ENCODE assay signal across 15 cellular contexts in genomic region chr1:207871117-207871649, GRCh38. TPM values are rescaled to one million over a fixed set of nuclear protein-coding genes. Genes with fewer than 3 reads are reported as not detected.
DNase-seq lines count a peak whose midpoint lies in the region; ATAC-seq, FAIRE-seq and TF ChIP-seq lines count a peak whose summit lies in the region.
"Had no signal": no experiment of that assay in that cellular context is flagged by ENCODE, and none has a peak within 500 bp of the region (broad histone marks: within the 10 kb centered on the region; RNA-seq: fewer than 3 reads in every experiment).

No MANE protein-coding gene starts in this region.

- no peaks in the 10 kb centered on the region for H3K9me3 Mint-ChIP-seq in activated CD4-positive, alpha-beta T cell treated with anti-CD3 and anti-CD28 coated beads, Interleukin-2, amount 10 ng/mL, durations not matched to agents 24 days and 14 days
- no peaks in the 10 kb centered on the region for H3K9me3 Mint-ChIP-seq in central memory CD8-positive, alpha-beta T cell

- FAIRE-seq in GM19239 (lab: Jason Lieb, UNC), result no peak
- FAIRE-seq: urothelium cell line had no signal

- peak overlapping the region; percentile 83 for H3K27ac ChIP-seq in HL-60 (replicated peaks)
- no peak overlapping the region for H3K27ac ChIP-seq in parathyroid adenoma
- H3K27ac ChIP-seq: left lung, SJSA1 had no signal

- peaks cover 43% of the 10 kb centered on the region for H3K79me2 ChIP-seq in parathyroid adenoma

- ATAC-seq in central memory CD8-positive, alpha-beta T cell (replicated peaks; ENCODE audit: extremely low read depth, poor library complexity, severe bottlenecking), result no peak
- ATAC-seq in HG02938 (IDR thresholded peaks at IDR 0.05; ENCODE audit: unreplicated experiment), result no peak
- ATAC-seq: left lung had no signal

- H3K4me1 ChIP-seq in parathyroid adenoma, result peaks cover 18% of the 10 kb centered on the region

- peaks cover 69% of the 10 kb centered on the region for H3K4me1 Mint-ChIP-seq in activated CD4-positive, alpha-beta T cell treated with anti-CD3 and anti-CD28 coated beads, Interleukin-2, amount 10 ng/mL, durations not matched to agents 24 days and 14 days
- H3K4me1 Mint-ChIP-seq in central memory CD8-positive, alpha-beta T cell, result peaks cover 68% of the 10 kb centered on the region

- no peaks in the 10 kb centered on the region for H3K36me3 ChIP-seq in parathyroid adenoma (ENCODE audit: control insufficient read depth, insufficient read depth, low read length)
- H3K36me3 ChIP-seq: left lung had no signal

- no peaks in the 10 kb centered on the region for H3K27me3 Mint-ChIP-seq in activated CD4-positive, alpha-beta T cell treated with anti-CD3 and anti-CD28 coated beads, Interleukin-2, amount 10 ng/mL, durations not matched to agents 24 days and 14 days
- H3K27me3 Mint-ChIP-seq in central memory CD8-positive, alpha-beta T cell, result no peaks in the 10 kb centered on the region

- H3K4me3 Mint-ChIP-seq in activated CD4-positive, alpha-beta T cell treated with anti-CD3 and anti-CD28 coated beads, Interleukin-2, amount 10 ng/mL, durations not matched to agents 24 days and 14 days, result no peak overlapping the region
- H3K4me3 Mint-ChIP-seq in central memory CD8-positive, alpha-beta T cell, result peak overlapping the region; percentile 28

- intact Hi-C loops in activated CD4-positive, alpha-beta T cell treated with anti-CD3 and anti-CD28 coated beads, Interleukin-2, amount 10 ng/mL, durations not matched to agents 24 days and 14 days (cut with micrococcal nuclease), result no loop called here

- H2AFZ ChIP-seq in parathyroid adenoma, result peak overlapping the region; percentile 76

- no peak overlapping the region for H3K4me3 ChIP-seq in HL-60 (replicated peaks; ENCODE audit: insufficient read depth, low read length)
- no peak overlapping the region for H3K4me3 ChIP-seq in parathyroid adenoma (ENCODE audit: low read depth, low read length)
- H3K4me3 ChIP-seq: left lung, SJSA1 had no signal

- in situ Hi-C loops in ACHN (cut with HindIII; ENCODE audit: low pct_ligation_motif_present, low pct_unique_long_range_greater_than_20kb, low sequenced_read_pairs), result no loop called here

- H3K27ac Mint-ChIP-seq in activated CD4-positive, alpha-beta T cell treated with anti-CD3 and anti-CD28 coated beads, Interleukin-2, amount 10 ng/mL, durations not matched to agents 24 days and 14 days, result peak overlapping the region; percentile 15
- peak overlapping the region; percentile 80 for H3K27ac Mint-ChIP-seq in central memory CD8-positive, alpha-beta T cell (ENCODE audit: low read depth)

- H3K27me3 ChIP-seq in HL-60 (ENCODE audit: insufficient read depth, poor library complexity, severe bottlenecking) (no peaks in the 10 kb centered on the region), parathyroid adenoma (ENCODE audit: control insufficient read depth, insufficient read depth, low read length) (no peaks in the 10 kb centered on the region)
- H3K27me3 ChIP-seq: left lung, SJSA1 had no signal

- no peak overlapping the region for H3K4me2 ChIP-seq in parathyroid adenoma (ENCODE audit: low read length)

- DNase-seq in activated CD4-positive, alpha-beta T cell treated with anti-CD3 and anti-CD28 coated beads, Interleukin-2, amount 10 ng/mL, durations not matched to agents 24 days and 14 days, result no peak
- DNase-seq in activated CD4-positive, alpha-beta T cell treated with anti-CD3 and anti-CD28 coated beads, Interleukin-2, amount 50 U/mL, for 1 hour, result no peak
- DNase-seq in HL-60 (ENCODE audit: low read depth in 1 of 2, low spot score in 1 of 2), result no peak
- no peak for DNase-seq in central memory CD8-positive, alpha-beta T cell (ENCODE audit: low spot score in 2 of 2)
- no peak for DNase-seq in ACHN
- DNase-seq in GM19239 (ENCODE audit: insufficient read length, low spot score), result no peak
- DNase-seq: amniotic stem cell, hypothalamus, left lung, NCI-H2107 had no signal

- no peak for TF ChIP-seq CTCF in HL-60 (IDR thresholded peaks at IDR 0.05; ENCODE audit: insufficient read depth, low read length)
- no peak for TF ChIP-seq CTCF in parathyroid adenoma (IDR thresholded peaks at IDR 0.05)

- no peak overlapping the region for H3K9ac ChIP-seq in parathyroid adenoma

- peaks cover 7% of the 10 kb centered on the region for H3K36me3 Mint-ChIP-seq in activated CD4-positive, alpha-beta T cell treated with anti-CD3 and anti-CD28 coated beads, Interleukin-2, amount 10 ng/mL, durations not matched to agents 24 days and 14 days (ENCODE audit: low read depth)
- H3K36me3 Mint-ChIP-seq in central memory CD8-positive, alpha-beta T cell (ENCODE audit: insufficient read depth), result peaks cover 20% of the 10 kb centered on the region

- no peaks in the 10 kb centered on the region for H3K9me3 ChIP-seq in parathyroid adenoma (ENCODE audit: control insufficient read depth, low read length)
- H3K9me3 ChIP-seq: left lung, SJSA1 had no signal

RNA-seq across cellular contexts. Expression of gene CD34, which starts 39.7 kb away (rescaled TPM):
- total RNA-seq in activated CD4-positive, alpha-beta T cell treated with anti-CD3 and anti-CD28 coated beads, Interleukin-2, amount 10 ng/mL, durations not matched to agents 24 days and 14 days, result not detected in 2 replicates
- total RNA-seq: HT-29 had no signal
